Comparison of ENCODE assay signal across 9 cellular contexts in genomic region chr6:151493495-151494234, GRCh38. TPM values are rescaled to one million over a fixed set of nuclear protein-coding genes. Genes with fewer than 3 reads are reported as not detected.
DNase-seq lines count a peak whose midpoint lies in the region; ATAC-seq and TF ChIP-seq lines count a peak whose summit lies in the region.
"Had no signal": no experiment of that assay in that cellular context is flagged by ENCODE, and none has a peak within 500 bp of the region (broad histone marks: within the 10 kb centered on the region; RNA-seq: fewer than 3 reads in every experiment).

Gene CCDC170, plus strand, starts transcription at chr6:151494017. Its CDS starts 112 bp downstream, at chr6:151494129.

- TF ChIP-seq CTCF in ascending aorta (IDR thresholded peaks at IDR 0.05) (no peak), hepatocyte (IDR thresholded peaks at IDR 0.05; ENCODE audit: poor library complexity) (no peak), prostate gland (IDR thresholded peaks at IDR 0.05) (no peak)

- H3K27me3 ChIP-seq in ascending aorta = no peaks in the 10 kb centered on the region
- peaks cover 35% of the 10 kb centered on the region for H3K27me3 ChIP-seq in hepatocyte
- no peaks in the 10 kb centered on the region for H3K27me3 ChIP-seq in prostate gland (replicated peaks; ENCODE audit: insufficient read depth)

- H3K4me2 ChIP-seq in hepatocyte = peak within 1 kb of the TSS; percentile 99

- peak within 1 kb of the TSS in 1 of 3 donors; percentile 43 for H3K27ac Mint-ChIP-seq in IgD-negative memory B cell

- no peaks in the 10 kb centered on the region for H3K9me3 Mint-ChIP-seq in IgD-negative memory B cell

- H3K9me2 ChIP-seq in hepatocyte (replicated peaks; ENCODE audit: insufficient read depth) = no peaks in the 10 kb centered on the region

- no peaks in the 10 kb centered on the region for H3K79me2 ChIP-seq in hepatocyte

- TF ChIP-seq POLR2A in prostate gland (IDR thresholded peaks at IDR 0.05) = no peak

- intact Hi-C loops in ascending aorta (cut with DNase I) (no loop called here), prostate gland (cut with DNase I) (no loop called here)

- peaks cover 3% of the 10 kb centered on the region for H3K36me3 Mint-ChIP-seq in IgD-negative memory B cell

- DNase-seq in ELF-1 (ENCODE audit: low read depth, low spot score) = peak; percentile 64
- no peak for DNase-seq in ascending aorta (ENCODE audit: low spot score in 2 of 2)
- peak; percentile 52 for DNase-seq in hepatocyte (ENCODE audit: low spot score)
- DNase-seq in prostate gland (ENCODE audit: low spot score) = no peak

- H3K9me3 ChIP-seq in ascending aorta (no peaks in the 10 kb centered on the region), hepatocyte (ENCODE audit: low read depth) (no peaks in the 10 kb centered on the region), prostate gland (no peaks in the 10 kb centered on the region)

- peaks cover 11 to 19% (median 14%) of the 10 kb centered on the region in 3 donors for H3K4me1 Mint-ChIP-seq in IgD-negative memory B cell

- no peaks in the 10 kb centered on the region for H3K36me3 ChIP-seq in ascending aorta
- H3K36me3 ChIP-seq in hepatocyte (replicated peaks; ENCODE audit: insufficient read depth, low read depth) = no peaks in the 10 kb centered on the region
- H3K36me3 ChIP-seq in prostate gland = no peaks in the 10 kb centered on the region

- H3K4me3 ChIP-seq in ascending aorta (peak within 1 kb of the TSS; percentile 68 to 76), hepatocyte (peak within 1 kb of the TSS; percentile 86), prostate gland (peak within 1 kb of the TSS; percentile 55 to 56)

- 8% methylated on average over 63 of the region's 70 CpGs for WGBS in hepatocyte (ENCODE audit: low lambda C conversion rate, missing lambda C conversion rate)
- 6% methylated on average over 42 of the region's 70 CpGs for WGBS in prostate gland

- H4K20me1 ChIP-seq in hepatocyte (ENCODE audit: insufficient read depth, poor library complexity, severe bottlenecking) = no peaks in the 10 kb centered on the region

- H3K27ac ChIP-seq in ascending aorta (peak within 1 kb of the TSS; percentile 62 to 66), hepatocyte (peak within 1 kb of the TSS; percentile 71), prostate gland (peak within 1 kb of the TSS; percentile 41 to 62)

- H3K4me3 Mint-ChIP-seq in IgD-negative memory B cell = peak within 1 kb of the TSS; percentile 31 to 88 (median 82)

- peaks cover 34% of the 10 kb centered on the region for H3K27me3 Mint-ChIP-seq in IgD-negative memory B cell

- H3K4me1 ChIP-seq in ascending aorta (peaks cover 0 to 4% of the 10 kb centered on the region in 2 donors), hepatocyte (ENCODE audit: insufficient read depth) (no peaks in the 10 kb centered on the region), prostate gland (replicated peaks) (no peaks in the 10 kb centered on the region)

- ATAC-seq in GM21528 (IDR thresholded peaks at IDR 0.05; ENCODE audit: low FRiP score, unreplicated experiment) = no peak
- ATAC-seq in GM18867 (IDR thresholded peaks at IDR 0.05; ENCODE audit: unreplicated experiment) = no peak
- ATAC-seq in GM21515 (IDR thresholded peaks at IDR 0.05; ENCODE audit: unreplicated experiment) = no peak

- H2AFZ ChIP-seq in hepatocyte = peak within 1 kb of the TSS; percentile 99

RNA-seq across cellular contexts. Expression of gene CCDC170, which starts in this region (rescaled TPM):
- not detected for polyA plus RNA-seq in IgD-negative memory B cell
- total RNA-seq in ascending aorta = not detected
- 0.88 and 1.2 TPM in 2 replicates for total RNA-seq in hepatocyte
- 0.60 and 1.2 TPM in 2 replicates for polyA plus RNA-seq in hepatocyte
- total RNA-seq in prostate gland = under 1 TPM; 0.32 to 0.85 TPM
- total RNA-seq: SK-MEL-5 had no signal

Comparison
In these comparisons a context has a peak if more than half of its experiments do, and no peak if none do; other contexts are left out.
1. DNase-seq: peak in ELF-1 (single experiment) and hepatocyte (single experiment); none in ascending aorta (0 of 2) and prostate gland (single experiment).
2. Peak in every context shown above with its lines, with median percentiles within 50 percentile points of each other: H3K27ac ChIP-seq and H3K4me3 ChIP-seq.